Comparison of ENCODE assay signal across 23 cellular contexts in genomic region chr22:47231759-47232158, GRCh38.
"Had no signal": no experiment of that assay in that cellular context is flagged by ENCODE, and none has a peak within 500 bp of the region (broad histone marks: within the 10 kb centered on the region; RNA-seq: fewer than 3 reads in every experiment).

No MANE protein-coding gene starts in this region.

- H3K27ac ChIP-seq: SJSA1, SK-N-MC had no signal

- H3K4me1 ChIP-seq: SJSA1 had no signal

- ATAC-seq: HepG2 had no signal

- H3K4me3 ChIP-seq: MG63, SJSA1, SK-N-MC had no signal

- H3K36me3 ChIP-seq: MG63, SJSA1 had no signal

- DNase-seq: IMR-90, Karpas-422, KG1, MG63, NCI-H1092, NCI-H1105 treated with DMSO at 0.1 percent for 48 hours, NCI-H1417 treated with DMSO at 0.1 percent for 48 hours, NCI-H187, NCI-H2029, NCI-H2081 treated with DMSO at 0.1 percent for 48 hours, NCI-H2171, NCI-H226, NCI-H446, NCI-H510A, NCI-H524 treated with DMSO at 0.1 percent for 48 hours, NCI-H69, NCI-H774, Right ventricle myocardium superior, RPMI8226, SIG-M5 had no signal

- H3K9me3 ChIP-seq: MG63, SJSA1 had no signal

- H3K27me3 ChIP-seq: SJSA1 had no signal
